ENCODE assay signal across 16 cellular contexts in genomic region chr2:598043-598802, GRCh38.
A peak's percentile ranks its signal among the peaks of the same experiment; 100 is the strongest.
DNase-seq lines count a peak whose midpoint lies in the region; FAIRE-seq and TF ChIP-seq lines count a peak whose summit lies in the region.
"Had no signal": no experiment of that assay in that cellular context is flagged by ENCODE, and none has a peak within 500 bp of the region (broad histone marks: within the 10 kb centered on the region; RNA-seq: fewer than 3 reads in every experiment).

No MANE protein-coding gene starts in this region.

- H3K27ac Mint-ChIP-seq in nephron progenitor cell: no peak overlapping the region

- TF ChIP-seq POLR2A in testis (IDR thresholded peaks at IDR 0.05): no peak
- no peak for TF ChIP-seq POLR2A in esophagus squamous epithelium (IDR thresholded peaks at IDR 0.05)

- H3K4me1 Mint-ChIP-seq in nephron progenitor cell: peaks cover 26% of the 10 kb centered on the region

- H3K4me3 ChIP-seq in choroid plexus epithelial cell (ENCODE audit: low read depth, low read length) (no peak overlapping the region), testis (no peak overlapping the region), esophagus squamous epithelium (no peak overlapping the region)
- H3K4me3 ChIP-seq: GM12878 had no signal

- H3K4me1 ChIP-seq in testis (peaks cover 9% of the 10 kb centered on the region), esophagus squamous epithelium (peaks cover 0 to 10% (median 0%) of the 10 kb centered on the region in 3 donors)

- H3K27me3 Mint-ChIP-seq in nephron progenitor cell (ENCODE audit: low read depth, poor library complexity): peaks cover 11% of the 10 kb centered on the region

- H3K9me3 Mint-ChIP-seq in nephron progenitor cell: peaks cover 6% of the 10 kb centered on the region

- FAIRE-seq in RCC 7860 (lab: Jason Lieb, UNC): no peak
- FAIRE-seq: GM12878, GM18507 had no signal

- H3K27me3 ChIP-seq in testis (no peaks in the 10 kb centered on the region), esophagus squamous epithelium (peaks cover 0 to 85% (median 0%) of the 10 kb centered on the region in 4 donors)

- no peaks in the 10 kb centered on the region for H3K36me3 ChIP-seq in testis (ENCODE audit: low read depth, missing control alignments)
- no peaks in the 10 kb centered on the region for H3K36me3 ChIP-seq in esophagus squamous epithelium

- 76 to 80% methylated on average over 17 of the region's 17 CpGs for WGBS in testis, 2 donors
- WGBS in esophagus squamous epithelium, 2 donors: 84 to 90% methylated on average over 6 to 7 of the region's 17 CpGs

- H3K9me3 ChIP-seq in testis: no peaks in the 10 kb centered on the region
- H3K9me3 ChIP-seq in esophagus squamous epithelium: no peaks in the 10 kb centered on the region

- TF ChIP-seq CTCF in choroid plexus epithelial cell (conservative IDR thresholded peaks at IDR 0.05; ENCODE audit: low read depth, low read length) (no peak), testis (IDR thresholded peaks at IDR 0.05) (no peak), esophagus squamous epithelium (IDR thresholded peaks at IDR 0.05) (no peak), nephron progenitor cell (IDR thresholded peaks at IDR 0.05) (no peak)

- H3K27ac ChIP-seq in testis (no peak overlapping the region), esophagus squamous epithelium (no peak overlapping the region)

- no peaks in the 10 kb centered on the region for H3K36me3 Mint-ChIP-seq in nephron progenitor cell (ENCODE audit: low read depth)

- peak; percentile 7 for DNase-seq in H4 (ENCODE audit: low spot score)
- DNase-seq in RCC 7860 (ENCODE audit: low spot score): peak; percentile 19
- DNase-seq in choroid plexus epithelial cell (ENCODE audit: low read depth): peak; percentile 53
- peak; percentile 54 for DNase-seq in testis
- DNase-seq in NCI-H526 treated with DMSO at 0.1 percent for 48 hours (lab: John Stamatoyannopoulos, UW): no peak
- DNase-seq in esophagus squamous epithelium (lab: John Stamatoyannopoulos, UW): no peak
- no peak for DNase-seq in nephron progenitor cell
- DNase-seq: KG1, NCI-H1105 treated with DMSO at 0.1 percent for 48 hours, NCI-H187, NCI-H446, NCI-H748 treated with DMSO at 0.1 percent for 48 hours, SHP77 treated with DMSO at 0.1 percent for 48 hours, SW 1271 had no signal

- no peak overlapping the region for H3K4me3 Mint-ChIP-seq in nephron progenitor cell

- intact Hi-C loops in testis (cut with DNase I; ENCODE audit: low total_unique reads) (no loop called here), esophagus squamous epithelium (cut with DNase I) (no loop called here)

Comparison
In these comparisons a context has a peak if more than half of its experiments do, and no peak if none do; other contexts are left out.
1. DNase-seq: peak in H4 (single experiment), RCC 7860 (single experiment), choroid plexus epithelial cell (single experiment) and testis (single experiment); none in NCI-H526 treated with DMSO at 0.1 percent for 48 hours (single experiment), esophagus squamous epithelium (single experiment) and nephron progenitor cell (single experiment).